Comparison of ENCODE assay signal across 20 cellular contexts in the genomic region with DNA sequence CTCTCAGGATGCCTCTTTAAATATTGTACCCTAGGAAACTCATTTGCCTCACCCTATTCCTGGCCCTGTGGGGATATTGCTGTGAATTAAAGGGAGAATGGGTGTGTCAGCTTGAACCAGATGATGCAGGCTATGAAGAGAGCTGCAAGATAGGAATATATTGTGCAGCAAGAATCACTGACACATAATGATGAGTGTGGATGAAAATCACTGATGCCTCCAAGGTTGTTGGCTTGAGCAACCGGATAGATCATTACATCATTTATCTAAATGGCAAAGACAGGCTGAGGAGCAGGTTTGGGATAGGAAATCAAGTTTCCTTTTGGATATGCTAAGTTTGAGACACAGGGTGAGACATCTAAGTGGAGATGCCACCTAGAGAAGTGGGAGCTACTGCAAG. TPM values are rescaled to one million over a fixed set of nuclear protein-coding genes. Genes with fewer than 3 reads are reported as not detected.
"Had no signal": no experiment of that assay in that cellular context is flagged by ENCODE, and none has a peak within 500 bp of the region (broad histone marks: within the 10 kb centered on the region; RNA-seq: fewer than 3 reads in every experiment).

No MANE protein-coding gene starts in this region.

- H3K79me2 ChIP-seq: hepatocyte had no signal

- FAIRE-seq: small intestine, urothelium cell line had no signal

- DNase-seq: cortex of kidney; dorsolateral prefrontal cortex; effector CD8-positive, alpha-beta T cell; esophagus squamous epithelium; foreskin melanocyte; head of caudate nucleus; mucosa of descending colon; naive thymus-derived CD8-positive, alpha-beta T cell; posterior cingulate gyrus; right cardiac atrium; small intestine; stimulated activated CD4-positive, alpha-beta T cell treated with anti-CD3 and anti-CD28 coated beads, Interleukin-12 subunit alpha, Interleukin-12 subunit beta, amount 100 ng/mL, for 4 hours; stimulated activated naive CD4-positive, alpha-beta T cell; stomach; substantia nigra had no signal

- H3K36me3 ChIP-seq: esophagus squamous epithelium, neutrophil, stomach, thoracic aorta had no signal

- H3K4me3 ChIP-seq: dorsolateral prefrontal cortex, esophagus squamous epithelium, hepatocyte, mucosa of descending colon, stomach, thoracic aorta had no signal

- H3K9me3 ChIP-seq: esophagus squamous epithelium, mucosa of descending colon, neutrophil, stomach, thoracic aorta had no signal

- ATAC-seq: mucosa of descending colon; naive thymus-derived CD8-positive, alpha-beta T cell; right cardiac atrium had no signal

- H3K4me2 ChIP-seq: hepatocyte had no signal

- H2AFZ ChIP-seq: hepatocyte had no signal

- H3K27ac ChIP-seq: dorsolateral prefrontal cortex, esophagus squamous epithelium, hepatocyte, neutrophil, stomach, thoracic aorta had no signal

RNA-seq across cellular contexts. Expression of gene SLC26A4, which starts 6.2 kb away (rescaled TPM):
- polyA plus RNA-seq: hepatocyte, neural cell had no signal
